In the genomic region with DNA sequence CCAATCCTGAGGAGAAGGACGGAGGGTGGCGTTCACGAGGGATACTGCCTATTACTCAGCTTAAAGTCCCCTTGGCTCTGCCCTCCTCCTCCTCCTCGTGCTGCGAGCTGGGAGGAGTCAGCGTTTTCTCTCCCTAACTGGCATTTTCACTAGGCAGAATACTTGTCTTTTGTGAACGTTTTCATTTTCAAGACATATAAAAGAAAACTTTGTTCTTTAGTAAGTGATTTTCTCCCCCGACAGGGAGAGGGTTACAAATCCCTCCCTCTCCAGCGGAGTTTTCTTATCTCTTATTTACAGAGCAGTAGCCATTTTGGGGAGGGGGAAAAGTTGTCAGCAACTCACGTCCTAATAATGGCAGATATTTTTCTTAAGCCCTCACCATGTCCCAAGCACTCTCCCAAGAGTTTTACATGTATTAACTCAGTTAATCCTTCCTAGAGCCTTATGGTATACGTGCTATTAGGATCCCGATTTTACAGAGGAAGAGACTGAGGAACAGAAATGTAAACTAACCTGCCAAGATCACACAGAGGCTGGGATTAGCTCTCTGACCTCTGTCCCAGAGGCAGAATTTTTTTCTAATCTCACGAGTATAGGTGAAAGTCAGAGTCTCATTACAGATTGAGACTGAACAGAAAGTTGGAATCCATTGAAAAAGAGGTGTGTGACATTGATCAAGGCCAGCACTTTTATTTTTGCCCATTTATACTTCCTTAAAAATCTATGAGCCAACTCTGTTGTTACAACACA, we compare ENCODE assay signal across 8 cellular contexts. TPM values are rescaled to one million over a fixed set of nuclear protein-coding genes. Genes with fewer than 3 reads are reported as not detected.
DNase-seq lines count a peak whose midpoint lies in the region; ATAC-seq and TF ChIP-seq lines count a peak whose summit lies in the region.

No MANE protein-coding gene starts in this region.

- H3K4me2 ChIP-seq in DND-41 (ENCODE audit: insufficient read depth, low read length): peak overlapping the region; percentile 66

- peaks cover 36% of the 10 kb centered on the region for H3K4me1 Mint-ChIP-seq in mesothelial cell of epicardium

- H3K4me1 ChIP-seq in DND-41 (ENCODE audit: insufficient read depth, low read length) (peaks cover 53% of the 10 kb centered on the region), HAP-1 (peaks cover 46% of the 10 kb centered on the region), stomach smooth muscle (ENCODE audit: control insufficient read depth, insufficient read depth, low read length) (peaks cover 17% of the 10 kb centered on the region)

- peak overlapping the region; percentile 97 for H3K27ac ChIP-seq in DND-41 (ENCODE audit: low read length)
- peak overlapping the region; percentile 80 for H3K27ac ChIP-seq in stomach smooth muscle (ENCODE audit: low read length)

- H3K27me3 Mint-ChIP-seq in mesothelial cell of epicardium (ENCODE audit: low read depth): no peaks in the 10 kb centered on the region

- peak; percentile 87 for ATAC-seq in DND-41 (ENCODE audit: insufficient read depth, low read depth)

- H3K27me3 ChIP-seq in DND-41 (ENCODE audit: insufficient read depth, low read length, poor library complexity) (no peaks in the 10 kb centered on the region), HAP-1 (ENCODE audit: low read depth) (no peaks in the 10 kb centered on the region), stomach smooth muscle (ENCODE audit: control insufficient read depth in 1 of 2, insufficient read depth in 2 of 2, low read length in 2 of 2) (no peaks in the 10 kb centered on the region)

- H3K4me3 ChIP-seq in DND-41 (ENCODE audit: low read depth in 1 of 2, low read length in 2 of 2) (peak overlapping the region; percentile 2 to 48; a peak in 3 of 4 replicates), HAP-1 (peak overlapping the region; percentile 11), stomach smooth muscle (ENCODE audit: low read length in 2 of 2) (peak overlapping the region; percentile 72 to 74)

- no peaks in the 10 kb centered on the region for H4K20me1 ChIP-seq in DND-41 (ENCODE audit: insufficient read depth, low read length)

- in situ Hi-C loops in HAP-1 (cut with MboI; ENCODE audit: low sequenced_read_pairs): no loop called here

- peak overlapping the region; percentile 67 for H3K9ac ChIP-seq in DND-41 (ENCODE audit: low read depth, low read length)
- peak overlapping the region; percentile 77 to 85 for H3K9ac ChIP-seq in stomach smooth muscle (ENCODE audit: low read length in 2 of 2)

- peak overlapping the region; percentile 63 for H3K4me3 Mint-ChIP-seq in mesothelial cell of epicardium

- H3K9me3 ChIP-seq in DND-41 (ENCODE audit: insufficient read depth, low read length, severe bottlenecking): no peaks in the 10 kb centered on the region
- no peaks in the 10 kb centered on the region for H3K9me3 ChIP-seq in HAP-1
- H3K9me3 ChIP-seq in stomach smooth muscle (ENCODE audit: control insufficient read depth in 2 of 2, low read length in 2 of 2): no peaks in the 10 kb centered on the region

- H2AFZ ChIP-seq in DND-41 (ENCODE audit: low read depth, low read length): peak overlapping the region; percentile 72

- H3K79me2 ChIP-seq in DND-41 (ENCODE audit: insufficient read depth, low read length): no peaks in the 10 kb centered on the region

- DNase-seq in DND-41: peak; percentile 81
- DNase-seq in HAP-1 (ENCODE audit: low spot score in 2 of 2): peak; percentile 79 to 82
- peak; percentile 89 for DNase-seq in NCI-H2171 treated with DMSO at 0.1 percent for 48 hours (lab: John Stamatoyannopoulos, UW)
- peak; percentile 19 to 20 for DNase-seq in activated CD4-positive, alpha-beta T cell treated with anti-CD3 and anti-CD28 coated beads, Interleukin-2, amount 50 U/mL, for 4 hours
- DNase-seq in epidermal melanocyte (ENCODE audit: insufficient read length, low spot score): peak; percentile 76
- peak in 1 of 2 experiments; percentile 43 for DNase-seq in mesothelial cell of epicardium (ENCODE audit: low spot score in 2 of 2, unreplicated experiment in 2 of 2)
- no peak for DNase-seq in NCI-H774 (lab: John Stamatoyannopoulos, UW)

- no peaks in the 10 kb centered on the region for H3K9me3 Mint-ChIP-seq in mesothelial cell of epicardium

- peak; percentile 54 for TF ChIP-seq CTCF in DND-41 (IDR thresholded peaks at IDR 0.05; ENCODE audit: borderline replicate concordance, extremely low read depth, low read length, poor library complexity, severe bottlenecking)
- TF ChIP-seq CTCF in mesothelial cell of epicardium (IDR thresholded peaks at IDR 0.05; ENCODE audit: unreplicated experiment): no peak

- no peaks in the 10 kb centered on the region for H3K36me3 Mint-ChIP-seq in mesothelial cell of epicardium

- peak overlapping the region; percentile 97 for H3K27ac Mint-ChIP-seq in mesothelial cell of epicardium

- H3K36me3 ChIP-seq in DND-41 (ENCODE audit: insufficient read depth, low read length) (no peaks in the 10 kb centered on the region), HAP-1 (replicated peaks) (no peaks in the 10 kb centered on the region), stomach smooth muscle (ENCODE audit: control insufficient read depth in 2 of 2, insufficient read depth in 2 of 2, low read length in 2 of 2) (no peaks in the 10 kb centered on the region)

RNA-seq across cellular contexts. Expression of a gene that starts 30.0 kb away (rescaled TPM):
- total RNA-seq in mesothelial cell of epicardium: 38.1 to 39.5 TPM (median 38.8 TPM) in 3 replicates

Comparison
In these comparisons a context has a peak if more than half of its experiments do, and no peak if none do; other contexts are left out.
1. H3K4me3 ChIP-seq: peak in every context shown above with its lines; median percentile 73 in stomach smooth muscle; 25 in DND-41; 11 in HAP-1.